ENCODE assay signal across 8 cellular contexts in genomic region chr22:22508274-22509176, GRCh38. TPM values are rescaled to one million over a fixed set of nuclear protein-coding genes. Genes with fewer than 3 reads are reported as not detected.
DNase-seq lines count a peak whose midpoint lies in the region; ATAC-seq and TF ChIP-seq lines count a peak whose summit lies in the region.

ZNF280B (minus strand) TSS chr22:22508742; CDS start chr22:22489398, 19,344 bp downstream.

- H2AFZ ChIP-seq in osteoblast (ENCODE audit: low read length), result peak within 1 kb of the TSS; percentile 88

- ATAC-seq in GM21360 (IDR thresholded peaks at IDR 0.05; ENCODE audit: unreplicated experiment) (peak; percentile 87), RWPE2 (ENCODE audit: low read depth) (peak; percentile 96), gastroesophageal sphincter (peak; percentile 83), thoracic aorta (ENCODE audit: insufficient number of reproducible peaks, low FRiP score, low read depth) (no peak)

- H3K27me3 ChIP-seq in RWPE2 (ENCODE audit: insufficient read depth, poor library complexity, severe bottlenecking) (no peaks in the 10 kb centered on the region), gastroesophageal sphincter (peaks cover 33% of the 10 kb centered on the region), osteoblast (ENCODE audit: insufficient read depth, low read length) (peaks cover 4% of the 10 kb centered on the region), thoracic aorta (replicated peaks; ENCODE audit: insufficient read depth) (no peaks in the 10 kb centered on the region)

- no peak for TF ChIP-seq EP300 in gastroesophageal sphincter (IDR thresholded peaks at IDR 0.05)

- H3K27ac ChIP-seq in RWPE2 (ENCODE audit: poor library complexity, severe bottlenecking), result no peak within 1 kb of the TSS
- H3K27ac ChIP-seq in gastroesophageal sphincter, result peak within 1 kb of the TSS in 1 of 4 donors; percentile 34
- peak within 1 kb of the TSS; percentile 33 for H3K27ac ChIP-seq in osteoblast (ENCODE audit: low read depth, low read length)
- no peak within 1 kb of the TSS for H3K27ac ChIP-seq in thoracic aorta

- DNase-seq in COR-L47 (lab: John Stamatoyannopoulos, UW), result peak; percentile 59
- peak; percentile 94 for DNase-seq in HuH-7 (ENCODE audit: low spot score)
- peak; percentile 71 for DNase-seq in RWPE2 (ENCODE audit: low spot score)
- DNase-seq in activated effector memory CD4-positive, alpha-beta T cell treated with anti-CD3 and anti-CD28 coated beads, Interleukin-2, amount 50 U/mL, for 16 hours, result peak; percentile 92
- DNase-seq in osteoblast (ENCODE audit: insufficient read length, low spot score, missing footprints), result peak; percentile 95
- no peak for DNase-seq in thoracic aorta (ENCODE audit: low spot score)

- TF ChIP-seq CTCF in RWPE2 (IDR thresholded peaks at IDR 0.05; ENCODE audit: poor library complexity, severe bottlenecking) (peak; percentile 70), gastroesophageal sphincter (IDR thresholded peaks at IDR 0.05) (peak in 2 of 4 experiments; percentile 37 to 62), osteoblast (IDR thresholded peaks at IDR 0.05; ENCODE audit: extremely low read depth, low read depth, low read length) (peak; percentile 60), thoracic aorta (IDR thresholded peaks at IDR 0.05) (no peak)

- H3K36me3 ChIP-seq in RWPE2 (ENCODE audit: low read depth), result peaks cover 18% of the 10 kb centered on the region
- no peaks in the 10 kb centered on the region for H3K36me3 ChIP-seq in gastroesophageal sphincter
- H3K36me3 ChIP-seq in osteoblast (ENCODE audit: insufficient read depth, low read length), result no peaks in the 10 kb centered on the region
- H3K36me3 ChIP-seq in thoracic aorta, result no peaks in the 10 kb centered on the region

- H3K4me1 ChIP-seq in RWPE2 (ENCODE audit: insufficient read depth, poor library complexity, severe bottlenecking) (no peaks in the 10 kb centered on the region), gastroesophageal sphincter (peaks cover 0 to 11% (median 0%) of the 10 kb centered on the region in 3 donors), osteoblast (ENCODE audit: insufficient read depth, low read length) (peaks cover 4% of the 10 kb centered on the region), thoracic aorta (ENCODE audit: control insufficient read depth in 1 of 2, low read depth in 2 of 2) (no peaks in the 10 kb centered on the region)

- peak within 1 kb of the TSS; percentile 87 for H3K4me2 ChIP-seq in osteoblast (ENCODE audit: insufficient read depth, low read length)

- peak within 1 kb of the TSS; percentile 51 for H3K4me3 ChIP-seq in RWPE2 (ENCODE audit: severe bottlenecking)
- H3K4me3 ChIP-seq in gastroesophageal sphincter, result peak within 1 kb of the TSS; percentile 11 to 53
- H3K4me3 ChIP-seq in osteoblast (ENCODE audit: insufficient read depth, low read length), result peak within 1 kb of the TSS; percentile 79
- H3K4me3 ChIP-seq in thoracic aorta, result peak within 1 kb of the TSS; percentile 57

- WGBS in gastroesophageal sphincter (ENCODE audit: low coverage in 1 of 2), 2 donors, result no CpG with 5 or more reads among the region's 72 CpGs

- peak in 1 of 2 donors; percentile 14 for TF ChIP-seq POLR2A in gastroesophageal sphincter (IDR thresholded peaks at IDR 0.05)

- H3K9me3 ChIP-seq in RWPE2 (ENCODE audit: severe bottlenecking) (peaks cover 18% of the 10 kb centered on the region), gastroesophageal sphincter (peaks cover 0 to 31% (median 2%) of the 10 kb centered on the region in 3 donors), osteoblast (ENCODE audit: low read depth, low read length) (no peaks in the 10 kb centered on the region), thoracic aorta (peaks cover 11% of the 10 kb centered on the region)

- no peaks in the 10 kb centered on the region for H4K20me1 ChIP-seq in osteoblast (ENCODE audit: insufficient read depth, low read length)

- H3K79me2 ChIP-seq in osteoblast (ENCODE audit: insufficient read depth, low read length), result no peaks in the 10 kb centered on the region

RNA-seq across cellular contexts. Expression of gene ZNF280B, which starts in this region (rescaled TPM):
- total RNA-seq in gastroesophageal sphincter, result 1 to 10 TPM in 1 of 4 donors, under 1 TPM in 3; 0.16 to 1.1 (median 0.44) TPM
- 1.1 and 1.5 TPM in 2 replicates for total RNA-seq in osteoblast
- not detected for total RNA-seq in thoracic aorta
